24 cellular contexts compared by ENCODE assay signal in the genomic region with DNA sequence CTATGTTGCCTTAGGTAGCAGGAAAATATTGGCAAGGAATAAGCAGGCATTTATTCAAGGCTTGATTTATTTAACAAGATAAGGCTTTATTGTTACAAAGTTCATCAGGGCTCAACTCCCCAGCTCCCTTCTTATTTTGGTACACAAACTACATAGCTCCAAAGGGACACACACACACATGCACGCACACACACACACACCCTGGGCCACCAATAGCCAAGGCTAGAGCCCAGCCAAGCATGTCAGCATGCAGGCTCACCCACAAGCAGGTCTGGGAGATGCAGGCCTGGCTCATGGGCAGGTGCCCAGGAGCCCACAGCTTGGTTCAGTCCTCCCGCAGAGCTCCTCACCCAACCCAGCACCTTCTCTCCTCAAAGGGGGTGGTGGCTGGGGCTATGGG. TPM values are rescaled to one million over a fixed set of nuclear protein-coding genes. Genes with fewer than 3 reads are reported as not detected.
"Had no signal": no experiment of that assay in that cellular context is flagged by ENCODE, and none has a peak within 500 bp of the region (broad histone marks: within the 10 kb centered on the region; RNA-seq: fewer than 3 reads in every experiment).

No MANE protein-coding gene starts in this region.

- ATAC-seq: activated CD4-positive, CD25-positive, alpha-beta regulatory T cell treated with anti-CD3 and anti-CD28 coated beads, Interleukin-2, amount 50 U/mL, for 24 hours; activated CD8-positive, alpha-beta T cell treated with anti-CD3 and anti-CD28 coated beads, Interleukin-2, amount 10 ng/mL, durations not matched to agents 7 days and 5 days; esophagus mucosa; gastrocnemius medialis; heart left ventricle; naive thymus-derived CD8-positive, alpha-beta T cell had no signal

- H3K27me3 ChIP-seq: neutrophil, right atrium auricular region, uterus had no signal

- H3K4me3 ChIP-seq: gastrocnemius medialis, heart left ventricle, right atrium auricular region, thoracic aorta, uterus had no signal

- DNase-seq: activated CD4-positive, alpha-beta T cell treated with anti-CD3 and anti-CD28 coated beads, Interleukin-2, amount 10 ng/mL, durations not matched to agents 7 days and 5 days; activated CD8-positive, alpha-beta memory T cell treated with anti-CD3 and anti-CD28 coated beads, Interleukin-2, amount 50 U/mL, for 4 hours; activated CD8-positive, alpha-beta T cell treated with anti-CD3 and anti-CD28 coated beads, Interleukin-2, amount 10 ng/mL, durations not matched to agents 7 days and 5 days; activated gamma-delta T cell; activated T-cell treated with anti-CD3 and anti-CD28 coated beads, Interleukin-2, amount 50 U/mL, for 48 hours; cerebellar nuclear complex; effector CD4-positive, alpha-beta T cell; gastrocnemius medialis; heart left ventricle; kidney; naive thymus-derived CD8-positive, alpha-beta T cell; stimulated activated CD4-positive, alpha-beta T cell treated with anti-CD3 and anti-CD28 coated beads, Interleukin-2, amount 100 ng/mL, for 24 hours; T1000; uterus had no signal

- H3K27ac ChIP-seq: gastrocnemius medialis, heart left ventricle, neutrophil, right atrium auricular region, thoracic aorta, uterus had no signal

- H3K9me3 ChIP-seq: gastrocnemius medialis, heart left ventricle, neutrophil, right atrium auricular region, thoracic aorta, uterus had no signal

- FAIRE-seq: astrocyte, bronchial epithelial cell, kidney had no signal

- H3K36me3 ChIP-seq: gastrocnemius medialis, heart left ventricle, neutrophil, right atrium auricular region, thoracic aorta, uterus had no signal

RNA-seq across cellular contexts. Expression of a gene that starts 23.4 kb away (rescaled TPM):
- total RNA-seq: activated CD4-positive, alpha-beta T cell treated with anti-CD3 and anti-CD28 coated beads, Interleukin-2, amount 10 ng/mL, durations not matched to agents 7 days and 5 days; activated CD8-positive, alpha-beta T cell treated with anti-CD3 and anti-CD28 coated beads, Interleukin-2, amount 10 ng/mL, durations not matched to agents 7 days and 5 days; astrocyte; kidney; liver; naive thymus-derived CD8-positive, alpha-beta T cell; progenitor cell of endocrine pancreas; T-helper 1 cell treated with Interleukin-12 subunit alpha and Interleukin-12 subunit beta and Interleukin-4 antibody, amounts not matched to agents 30 ng/mL and 1 ng/mL, for 36 hours; thoracic aorta; uterus had no signal
- polyA plus RNA-seq: naive thymus-derived CD8-positive, alpha-beta T cell had no signal
